In the genomic region with DNA sequence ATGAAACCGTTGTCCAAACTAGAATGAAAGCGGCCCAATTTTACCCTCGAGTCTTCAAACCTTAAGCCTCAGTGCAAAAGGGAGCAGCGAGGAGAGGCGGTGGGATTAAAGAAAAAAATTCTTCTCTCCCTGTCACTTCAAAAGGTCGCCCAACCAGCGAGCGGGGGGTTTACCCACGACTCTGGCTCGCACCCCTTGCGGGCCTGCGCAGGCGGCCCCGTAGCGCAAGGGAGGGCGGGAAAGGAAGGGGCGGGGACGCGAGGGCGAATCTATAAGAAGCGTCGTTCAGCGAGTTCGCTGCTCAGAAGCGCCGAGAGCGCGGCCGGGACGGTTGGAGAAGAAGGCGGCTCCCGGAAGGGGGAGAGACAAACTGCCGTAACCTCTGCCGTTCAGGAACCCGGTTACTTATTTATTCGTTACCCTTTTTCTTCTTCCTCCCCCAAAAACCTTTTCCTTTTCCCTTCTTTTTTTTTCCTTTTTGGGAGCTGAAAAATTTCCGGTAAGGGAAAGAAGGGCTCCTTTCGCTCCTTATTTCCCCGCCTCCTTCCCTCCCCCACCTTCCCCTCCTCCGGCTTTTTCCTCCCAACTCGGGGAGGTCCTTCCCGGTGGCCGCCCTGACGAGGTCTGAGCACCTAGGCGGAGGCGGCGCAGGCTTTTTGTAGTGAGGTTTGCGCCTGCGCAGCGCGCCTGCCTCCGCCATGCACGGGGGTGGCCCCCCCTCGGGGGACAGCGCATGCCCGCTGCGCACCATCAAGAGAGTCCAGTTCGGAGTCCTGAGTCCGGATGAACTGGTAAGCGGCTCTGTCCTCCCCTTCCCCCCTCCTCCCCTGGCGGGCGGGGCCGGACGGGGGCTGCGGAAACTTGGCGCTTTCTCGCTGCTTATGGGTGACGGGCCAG, we compare ENCODE assay signal across 8 cellular contexts. TPM values are rescaled to one million over a fixed set of nuclear protein-coding genes. Genes with fewer than 3 reads are reported as not detected.
DNase-seq lines count a peak whose midpoint lies in the region; ATAC-seq, FAIRE-seq and TF ChIP-seq lines count a peak whose summit lies in the region.

TSS of gene POLR2A (plus strand) at position 300 of the 897 bp plus-strand sequence.

- H2AFZ ChIP-seq in H1 (ENCODE audit: low read length) (peak within 1 kb of the TSS; percentile 19; the same call in 1 of the 2 replicates), mesenchymal stem cell (ENCODE audit: low read depth, low read length) (peak within 1 kb of the TSS; percentile 33)

- H3K27me3 ChIP-seq in H1 (replicated peaks in 1 of 4; ENCODE audit: control insufficient read depth in 3 of 4, extremely low read depth in 1 of 4, insufficient read depth in 3 of 4, low read length in 3 of 4) (no peaks in the 10 kb centered on the region), mesenchymal stem cell (ENCODE audit: control insufficient read depth in 1 of 2, insufficient read depth in 1 of 2, low read length in 2 of 2) (no peaks in the 10 kb centered on the region)

- H4K8ac ChIP-seq in H1 (ENCODE audit: extremely low read depth, insufficient read depth, low read length) (peak within 1 kb of the TSS; percentile 94; the same call in 1 of the 2 replicates), mesenchymal stem cell (ENCODE audit: low read length) (peak within 1 kb of the TSS; percentile 98)

- peak; percentile 28 for FAIRE-seq in H1 (lab: Jason Lieb, UNC)

- peaks cover 11 to 17% of the 10 kb centered on the region in 2 experiments for H4K20me1 ChIP-seq in H1 (replicated peaks in 1 of 2; ENCODE audit: control insufficient read depth in 1 of 2, insufficient read depth in 2 of 2, low read length in 2 of 2)

- TF ChIP-seq EP300 in H1 (IDR thresholded peaks at IDR 0.05; ENCODE audit: borderline replicate concordance in 1 of 2, low read depth in 2 of 2, low read length in 2 of 2): peak in 1 of 2 experiments; percentile 95; a peak in 1 of 3 replicates

- H2BK120ac ChIP-seq in H1 (replicated peaks; ENCODE audit: low read depth, low read length) (peak within 1 kb of the TSS; percentile 80), mesenchymal stem cell (ENCODE audit: low read depth, low read length) (peak within 1 kb of the TSS; percentile 93)

- peak within 1 kb of the TSS; percentile 93 for H3K18ac ChIP-seq in H1 (ENCODE audit: extremely low read depth, low read length)
- peak within 1 kb of the TSS; percentile 86 to 96 for H3K18ac ChIP-seq in mesenchymal stem cell (ENCODE audit: low read depth in 1 of 2, low read length in 2 of 2)

- H3K4me3 ChIP-seq in H1 (ENCODE audit: extremely low read depth in 1 of 4, insufficient read depth in 2 of 4, low read depth in 3 of 4, low read length in 4 of 4) (peak within 1 kb of the TSS; percentile 79 to 92 (median 84)), mesenchymal stem cell (ENCODE audit: insufficient read depth in 1 of 2, low read depth in 1 of 2, low read length in 2 of 2) (peak within 1 kb of the TSS; percentile 86 to 98)

- no peak for TF ChIP-seq RAD21 in H1 (IDR thresholded peaks at IDR 0.05 in 1 of 2, conservative IDR thresholded peaks at IDR 0.05 in 1 of 2; ENCODE audit: low read depth in 2 of 2, low read length in 2 of 2)

- H3K14ac ChIP-seq in H1 (ENCODE audit: insufficient read length) (no peak within 1 kb of the TSS), mesenchymal stem cell (ENCODE audit: low read length in 2 of 2) (peak within 1 kb of the TSS in 1 of 2 experiments; percentile 94)

- H2BK15ac ChIP-seq in H1 (ENCODE audit: low read length) (peak within 1 kb of the TSS; percentile 72; the same call in 1 of the 2 replicates), mesenchymal stem cell (ENCODE audit: low read depth, poor library complexity, severe bottlenecking) (peak within 1 kb of the TSS; percentile 26)

- H3K4me2 ChIP-seq in H1 (ENCODE audit: insufficient read depth in 1 of 2, low read depth in 2 of 2, low read length in 2 of 2): peak within 1 kb of the TSS; percentile 83 to 96
- H3K4me2 ChIP-seq in mesenchymal stem cell (ENCODE audit: low read length, poor library complexity, severe bottlenecking): peak within 1 kb of the TSS; percentile 94

- H2BK12ac ChIP-seq in H1 (ENCODE audit: low read depth, low read length) (peak within 1 kb of the TSS; percentile 93), mesenchymal stem cell (ENCODE audit: low read length in 2 of 2) (peak within 1 kb of the TSS; percentile 12 to 51)

- peak within 1 kb of the TSS; percentile 96 for H3K56ac ChIP-seq in H1 (replicated peaks; ENCODE audit: insufficient read length, low read depth, low read length)

- no peak for TF ChIP-seq CTCF in H1 (IDR thresholded peaks at IDR 0.05; ENCODE audit: control extremely low read depth in 1 of 3, insufficient read depth in 1 of 3, low read depth in 1 of 3, low read length in 3 of 3)

- H2AK5ac ChIP-seq in H1 (ENCODE audit: low read depth, low read length) (0 out of 2 replicates have a peak within 1 kb of the TSS, but pooled peaks have one; percentile 16), mesenchymal stem cell (ENCODE audit: low read length, severe bottlenecking) (no peak within 1 kb of the TSS)

- WGBS in H1 (ENCODE audit: extremely low coverage in 1 of 2, insufficient coverage in 1 of 2, insufficient read length in 1 of 2, insufficient replicate concordance in 2 of 2, low coverage in 1 of 2, low lambda C conversion rate in 2 of 2, missing lambda C conversion rate in 1 of 2), 2 experiments: 1% methylated on average over 28 of the region's 68 CpGs; no CpG with 5 or more reads in 1 of the 2 experiments
- WGBS in mesenchymal stem cell: under 1% methylated on average over 59 of the region's 68 CpGs

- POLR2A ChIA-PET in H1 (lab: Charles Lee; ENCODE audit: partially characterized antibody): interaction anchor here (0.6 to 14.3 kb wide), 63 partner anchors 8 to 1678 kb away, joined by 3 to 339 read pairs (median 4); partner anchors contain the start of genes ACAP1, CD68, CHRNB1 and FGF11

- H4K91ac ChIP-seq in H1 (replicated peaks; ENCODE audit: insufficient read length, low read length) (peak within 1 kb of the TSS; percentile 49), mesenchymal stem cell (ENCODE audit: low read length) (peak within 1 kb of the TSS; percentile 92)

- CTCF ChIA-PET in H1 (lab: Charles Lee; ENCODE audit: partially characterized antibody): interaction anchor here (1.4 kb wide), 1 partner anchor 46 kb away, joined by 6 read pairs; no protein-coding TSS in a partner anchor

- H3K23ac ChIP-seq in H1 (ENCODE audit: insufficient read length) (no peak within 1 kb of the TSS), mesenchymal stem cell (ENCODE audit: low read length in 2 of 2) (peak within 1 kb of the TSS in 1 of 2 experiments; percentile 29)

- H4K5ac ChIP-seq in H1 (ENCODE audit: insufficient read length, low read depth, low read length): peak within 1 kb of the TSS; percentile 95

- peaks cover 28 to 44% of the 10 kb centered on the region in 2 experiments for H3K79me2 ChIP-seq in H1 (ENCODE audit: control insufficient read depth in 1 of 2, insufficient read depth in 2 of 2, low read length in 2 of 2)

- peak; percentile 49 for ATAC-seq in GM21360 (IDR thresholded peaks at IDR 0.05; ENCODE audit: unreplicated experiment)

- H2BK5ac ChIP-seq in H1 (ENCODE audit: low read depth, low read length) (peak within 1 kb of the TSS; percentile 99), mesenchymal stem cell (ENCODE audit: low read depth, low read length, poor library complexity, severe bottlenecking) (peak within 1 kb of the TSS; percentile 95)

- no peak within 1 kb of the TSS for H2BK20ac ChIP-seq in H1 (ENCODE audit: low read length)

- peak within 1 kb of the TSS; percentile 86 to 98 (median 90) for H3K9ac ChIP-seq in H1 (replicated peaks in 1 of 4; ENCODE audit: extremely low read depth in 1 of 4, low read depth in 3 of 4, low read length in 3 of 4)
- H3K9ac ChIP-seq in mesenchymal stem cell (ENCODE audit: low read length): peak within 1 kb of the TSS; percentile 100

- H3K9me3 ChIP-seq in H1 (ENCODE audit: insufficient read depth in 2 of 2, low read depth in 1 of 2, low read length in 1 of 2): no peaks in the 10 kb centered on the region
- no peaks in the 10 kb centered on the region for H3K9me3 ChIP-seq in mesenchymal stem cell (ENCODE audit: control insufficient read depth, low read length)

- peaks cover 16% of the 10 kb centered on the region; the same call in 1 of the 2 replicates for H3K23me2 ChIP-seq in H1 (ENCODE audit: low read depth, low read length)

- H3K4me1 ChIP-seq in H1 (replicated peaks in 1 of 4; ENCODE audit: control insufficient read depth in 3 of 4, insufficient read depth in 4 of 4, low read length in 3 of 4) (peaks cover 2 to 18% (median 13%) of the 10 kb centered on the region in 4 experiments), mesenchymal stem cell (ENCODE audit: control insufficient read depth, insufficient read depth, low read depth, low read length) (peaks cover 27% of the 10 kb centered on the region)

- H3K4ac ChIP-seq in H1 (replicated peaks; ENCODE audit: insufficient read length, low read depth, low read length) (peak within 1 kb of the TSS; percentile 98), mesenchymal stem cell (ENCODE audit: low read depth in 1 of 2, low read length in 2 of 2) (peak within 1 kb of the TSS; percentile 54 to 93)

- H3K27ac ChIP-seq in H1 (ENCODE audit: low read depth, low read length): peak within 1 kb of the TSS; percentile 96
- peak within 1 kb of the TSS; percentile 95 for H3K27ac ChIP-seq in mesenchymal stem cell (ENCODE audit: low read length, poor library complexity, severe bottlenecking)

- peaks cover 5% of the 10 kb centered on the region for H3K79me1 ChIP-seq in H1 (ENCODE audit: low read depth, low read length)
- H3K79me1 ChIP-seq in mesenchymal stem cell (replicated peaks; ENCODE audit: low read length, poor library complexity, severe bottlenecking): peaks cover 4% of the 10 kb centered on the region

- TF ChIP-seq POLR2A in H1 (IDR thresholded peaks at IDR 0.05; ENCODE audit: control extremely low read depth in 1 of 2, low read depth in 2 of 2, low read length in 2 of 2): peak; percentile 100

- DNase-seq in COLO668 (lab: John Stamatoyannopoulos, UW; ENCODE audit: unreplicated experiment): peak; percentile 93
- DNase-seq in HT1080 (ENCODE audit: low read depth): peak; percentile 98
- peak; percentile 94 for DNase-seq in NOMO-1 treated with DMSO at 0.1 percent for 48 hours (lab: John Stamatoyannopoulos, UW; ENCODE audit: unreplicated experiment)
- peak; percentile 95 to 99 (median 97) for DNase-seq in activated CD8-positive, alpha-beta memory T cell treated with anti-CD3 and anti-CD28 coated beads for 48 hours (ENCODE audit: low read depth in 2 of 3, low spot score in 2 of 3)
- DNase-seq in H1 (ENCODE audit: low read depth in 1 of 2, low spot score in 2 of 2): peak; percentile 93 to 98
- DNase-seq in mesenchymal stem cell: peak; percentile 98
- DNase-seq in stimulated activated CD8-positive, alpha-beta memory T cell treated with anti-CD3 and anti-CD28 coated beads, Interleukin-12 subunit alpha, Interleukin-12 subunit beta, amount 100 ng/mL, for 4 hours (ENCODE audit: low read depth): peak; percentile 98

- 0 out of 8 replicates have a peak, but pooled peaks cover 0 to 3% (median 0%) of the 10 kb centered on the region in 4 experiments for H3K36me3 ChIP-seq in H1 (ENCODE audit: control insufficient read depth in 2 of 4, insufficient read depth in 4 of 4, low read length in 3 of 4)
- peaks cover 4 to 14% of the 10 kb centered on the region in 2 experiments for H3K36me3 ChIP-seq in mesenchymal stem cell (ENCODE audit: control insufficient read depth in 1 of 2, insufficient read depth in 2 of 2, low read depth in 1 of 2, low read length in 2 of 2)

RNA-seq across cellular contexts. Expression of gene POLR2A, which starts in this region (rescaled TPM):
- 43.4 and 44.6 TPM in 2 replicates for total RNA-seq in HT1080 (2014; rRNA removed; shearing (Covaris generic))
- 32.1 and 39.7 TPM in 2 replicates for polyA plus RNA-seq in HT1080 (2015; cell fraction: cytosol; rRNA removed)
- 148 and 178 TPM in 2 replicates for polyA plus RNA-seq in HT1080 (2015; cell fraction: nucleus; rRNA removed)
- total RNA-seq in H1 (2021; fragmentation: NEBNext Ultra II Directional; extraction: Animal tissue kit (Norgen Biotek cat#: 25700)): 150 and 157 TPM in 2 replicates
- 26.8 and 62.7 TPM in 2 replicates for polyA plus RNA-seq in H1 (2011; rRNA removed)
- 24.4 TPM for polyA plus RNA-seq in H1 (2011; cell fraction: cytosol; rRNA removed)
- polyA plus RNA-seq in H1 (2011; cell fraction: nucleus; rRNA removed): 150 TPM
- polyA plus RNA-seq in H1 (2012, experiment 1 of 2): 95.6 to 139 TPM (median 127 TPM) in 4 replicates
- 88.5 TPM for polyA plus RNA-seq in H1 (2012, experiment 2 of 2)
- 66.3 TPM for polyA plus RNA-seq in H1 (2013, experiment 1 of 2)
- polyA plus RNA-seq in H1 (2013, experiment 2 of 2): 55.6 TPM
- polyA minus RNA-seq in H1 (2011; rRNA and poly(A)+ RNA removed): 175 and 246 TPM in 2 replicates
- 142 TPM for polyA minus RNA-seq in H1 (2011; cell fraction: cytosol; rRNA and poly(A)+ RNA removed)
- polyA minus RNA-seq in H1 (2011; cell fraction: nucleus; rRNA and poly(A)+ RNA removed): 162 TPM
- 41.8 TPM for polyA plus RNA-seq in mesenchymal stem cell (2013, experiment 1 of 2)
- 35.6 TPM for polyA plus RNA-seq in mesenchymal stem cell (2013, experiment 2 of 2)

Comparison
In these comparisons a context has a peak if more than half of its experiments do, and no peak if none do; other contexts are left out.
1. Peak in every context shown above with its lines: DNase-seq, ATAC-seq, H3K4me3 ChIP-seq and H3K27ac ChIP-seq.